1 cellular context compared by ENCODE assay signal in genomic region chr1:97091263-97091662, GRCh38.
TF ChIP-seq lines count a peak whose summit lies in the region.

No MANE protein-coding gene starts in this region.

TF ChIP-seq in SK-N-SH treated with all-trans-retinoic acid at 6 μM for 48 hours, 23 proteins besides CTCF, POLR2A, EP300 and RAD21 (continued from another document):
- TF ChIP-seq TSHZ2 (CRISPR knock-in tag; IDR thresholded peaks at IDR 0.05) (no peak), TOX (CRISPR knock-in tag; IDR thresholded peaks at IDR 0.05; ENCODE audit: borderline replicate concordance) (no peak), ESRRG (CRISPR knock-in tag; IDR thresholded peaks at IDR 0.05) (no peak), CSDC2 (CRISPR knock-in tag; IDR thresholded peaks at IDR 0.05) (no peak), TCF4 (CRISPR knock-in tag; IDR thresholded peaks at IDR 0.05; ENCODE audit: borderline replicate concordance) (no peak)
